8 cellular contexts compared by ENCODE assay signal in genomic region chr16:58336332-58337089, GRCh38. TPM values are rescaled to one million over a fixed set of nuclear protein-coding genes. Genes with fewer than 3 reads are reported as not detected.
DNase-seq lines count a peak whose midpoint lies in the region; ATAC-seq and TF ChIP-seq lines count a peak whose summit lies in the region.

No MANE protein-coding gene starts in this region.

- H3K27ac ChIP-seq in liver (ENCODE audit: low read depth in 1 of 2, low read length in 2 of 2) = no peak overlapping the region

- DNase-seq in AG04449 (ENCODE audit: low read depth, low spot score) (peak; percentile 7), NCI-H526 treated with DMSO at 0.1 percent for 48 hours (lab: John Stamatoyannopoulos, UW) (peak; percentile 30)
- DNase-seq in activated CD4-positive, alpha-beta T cell treated with anti-CD3 and anti-CD28 coated beads, Interleukin-2, amount 10 ng/mL, durations not matched to agents 24 days and 14 days = peak; percentile 96
- DNase-seq in stimulated activated CD4-positive, alpha-beta T cell treated with anti-CD3 and anti-CD28 coated beads, TNF-alpha, amount 100 ng/mL, for 1 hour (ENCODE audit: low read depth in 3 of 3, low spot score in 1 of 3) = peak; percentile 63 to 86 (median 64)

- peak; percentile 92 to 94 for TF ChIP-seq RAD21 in liver (IDR thresholded peaks at IDR 0.05)

- H3K4me3 Mint-ChIP-seq in activated CD4-positive, alpha-beta T cell treated with anti-CD3 and anti-CD28 coated beads, Interleukin-2, amount 10 ng/mL, durations not matched to agents 24 days and 14 days = peak overlapping the region; percentile 28
- peak overlapping the region; percentile 23 for H3K4me3 Mint-ChIP-seq in dendritic cell treated with granulocyte-macrophage colony-stimulating factor and Interleukin-4, amounts not matched to agents 40 ng/mL and 50 ng/mL, for 4 days

- H3K9ac ChIP-seq in liver (ENCODE audit: low read depth in 1 of 2, low read length in 2 of 2) = peak overlapping the region in 1 of 2 donors; percentile 55

- H3K4me1 ChIP-seq in liver (ENCODE audit: control insufficient read depth in 4 of 4, insufficient read depth in 4 of 4, low read length in 3 of 4) = peaks cover 0 to 5% (median 0%) of the 10 kb centered on the region in 4 donors

- no peaks in the 10 kb centered on the region for H3K36me3 Mint-ChIP-seq in activated CD4-positive, alpha-beta T cell treated with anti-CD3 and anti-CD28 coated beads, Interleukin-2, amount 10 ng/mL, durations not matched to agents 24 days and 14 days (ENCODE audit: low read depth)
- H3K36me3 Mint-ChIP-seq in dendritic cell treated with granulocyte-macrophage colony-stimulating factor and Interleukin-4, amounts not matched to agents 40 ng/mL and 50 ng/mL, for 4 days (ENCODE audit: low read depth) = no peaks in the 10 kb centered on the region

- ATAC-seq in GM18511 (IDR thresholded peaks at IDR 0.05; ENCODE audit: unreplicated experiment) (peak; percentile 95), HG03139 (IDR thresholded peaks at IDR 0.05; ENCODE audit: unreplicated experiment) (peak; percentile 83)

- intact Hi-C loops in activated CD4-positive, alpha-beta T cell treated with anti-CD3 and anti-CD28 coated beads, Interleukin-2, amount 10 ng/mL, durations not matched to agents 24 days and 14 days (cut with micrococcal nuclease) = loop anchor here (1.0 to 2.0 kb wide), 3 partner anchors 151 to 420 kb away; no protein-coding TSS in a partner anchor
- intact Hi-C loops in dendritic cell treated with granulocyte-macrophage colony-stimulating factor and Interleukin-4, amounts not matched to agents 40 ng/mL and 50 ng/mL, for 4 days (cut with micrococcal nuclease) = loop anchor here (1.0 to 10.0 kb wide), 2 partner anchors 151 to 328 kb away; no protein-coding TSS in a partner anchor

- TF ChIP-seq CTCF in AG04449 (IDR thresholded peaks at IDR 0.05; ENCODE audit: insufficient read depth, low read length, missing control alignments) (peak; percentile 88), liver (IDR thresholded peaks at IDR 0.05; ENCODE audit: low read depth, low read length, missing input control) (peak; percentile 94)

- H3K27ac Mint-ChIP-seq in activated CD4-positive, alpha-beta T cell treated with anti-CD3 and anti-CD28 coated beads, Interleukin-2, amount 10 ng/mL, durations not matched to agents 24 days and 14 days = no peak overlapping the region
- no peak overlapping the region for H3K27ac Mint-ChIP-seq in dendritic cell treated with granulocyte-macrophage colony-stimulating factor and Interleukin-4, amounts not matched to agents 40 ng/mL and 50 ng/mL, for 4 days

- H3K36me3 ChIP-seq in liver (ENCODE audit: control insufficient read depth in 4 of 4, insufficient read depth in 3 of 4, low read depth in 1 of 4, low read length in 3 of 4) = no peaks in the 10 kb centered on the region

- no peaks in the 10 kb centered on the region for H3K27me3 Mint-ChIP-seq in activated CD4-positive, alpha-beta T cell treated with anti-CD3 and anti-CD28 coated beads, Interleukin-2, amount 10 ng/mL, durations not matched to agents 24 days and 14 days
- peaks cover 4% of the 10 kb centered on the region for H3K27me3 Mint-ChIP-seq in dendritic cell treated with granulocyte-macrophage colony-stimulating factor and Interleukin-4, amounts not matched to agents 40 ng/mL and 50 ng/mL, for 4 days

- H3K9me3 Mint-ChIP-seq in activated CD4-positive, alpha-beta T cell treated with anti-CD3 and anti-CD28 coated beads, Interleukin-2, amount 10 ng/mL, durations not matched to agents 24 days and 14 days = no peaks in the 10 kb centered on the region
- no peaks in the 10 kb centered on the region for H3K9me3 Mint-ChIP-seq in dendritic cell treated with granulocyte-macrophage colony-stimulating factor and Interleukin-4, amounts not matched to agents 40 ng/mL and 50 ng/mL, for 4 days

- H3K9me3 ChIP-seq in liver (ENCODE audit: control insufficient read depth in 4 of 4, low read length in 3 of 4) = no peaks in the 10 kb centered on the region

- CTCF ChIA-PET in AG04449 (lab: Yijun Ruan, JAX) = interaction anchor here (0.6 to 8.6 kb wide), 84 partner anchors 8 to 436 kb away, joined by 3 to 262 read pairs (median 4); partner anchors contain the start of genes GINS3, NDRG4 and PRSS54

- H3K27me3 ChIP-seq in liver (ENCODE audit: control insufficient read depth in 4 of 4, insufficient read depth in 4 of 4, low read length in 3 of 4) = no peaks in the 10 kb centered on the region

- H3K4me3 ChIP-seq in AG04449 (ENCODE audit: low read depth, low read length) = peak overlapping the region; percentile 29; the same call in 1 of the 2 replicates
- H3K4me3 ChIP-seq in liver (ENCODE audit: low read depth in 1 of 3, low read length in 3 of 3) = peak overlapping the region in 2 of 3 donors; percentile 22 to 27

- peaks cover 6% of the 10 kb centered on the region for H3K4me1 Mint-ChIP-seq in activated CD4-positive, alpha-beta T cell treated with anti-CD3 and anti-CD28 coated beads, Interleukin-2, amount 10 ng/mL, durations not matched to agents 24 days and 14 days
- peaks cover 5% of the 10 kb centered on the region for H3K4me1 Mint-ChIP-seq in dendritic cell treated with granulocyte-macrophage colony-stimulating factor and Interleukin-4, amounts not matched to agents 40 ng/mL and 50 ng/mL, for 4 days (ENCODE audit: low read depth)

- POLR2A ChIA-PET in AG04449 (lab: Yijun Ruan, JAX) = no interaction called here

- WGBS in liver = 19% methylated on average over 24 of the region's 24 CpGs

TF ChIP-seq in liver, 16 proteins besides CTCF, POLR2A, EP300 and RAD21 (continues in another document):
- TF ChIP-seq EGR1 (IDR thresholded peaks at IDR 0.05; ENCODE audit: low read depth in 2 of 2) = no peak
- TF ChIP-seq REST (IDR thresholded peaks at IDR 0.05) = no peak
- TF ChIP-seq RXRA (IDR thresholded peaks at IDR 0.05) = peak in 1 of 2 donors; percentile 37
- no peak for TF ChIP-seq ATF3 (IDR thresholded peaks at IDR 0.05)
- TF ChIP-seq TAF1 (conservative IDR thresholded peaks at IDR 0.05) = no peak
- peak; percentile 39 for TF ChIP-seq FOXA2 (IDR thresholded peaks at IDR 0.05)
- TF ChIP-seq FOXA1 (IDR thresholded peaks at IDR 0.05) = no peak
- no peak for TF ChIP-seq GABPA (IDR thresholded peaks at IDR 0.05 in 1 of 2, conservative IDR thresholded peaks at IDR 0.05 in 1 of 2)
- TF ChIP-seq MAX (IDR thresholded peaks at IDR 0.05) = peak; percentile 13
- no peak for TF ChIP-seq HNF4G (IDR thresholded peaks at IDR 0.05)
- no peak for TF ChIP-seq HNF4A (conservative IDR thresholded peaks at IDR 0.05)
- TF ChIP-seq YY1 (IDR thresholded peaks at IDR 0.05) = no peak
- peak; percentile 25 for TF ChIP-seq SP1 (IDR thresholded peaks at IDR 0.05)
- no peak for TF ChIP-seq ZBTB33 (IDR thresholded peaks at IDR 0.05)
- no peak for TF ChIP-seq NR2F2 (IDR thresholded peaks at IDR 0.05)

RNA-seq across cellular contexts. Expression of gene PRSS54, which starts 41.7 kb away (rescaled TPM):
- total RNA-seq in activated CD4-positive, alpha-beta T cell treated with anti-CD3 and anti-CD28 coated beads, Interleukin-2, amount 10 ng/mL, durations not matched to agents 24 days and 14 days = not detected in 2 replicates
- total RNA-seq in liver = not detected
- not detected for polyA plus RNA-seq in liver

RNA-seq across cellular contexts. Expression of gene GINS3, which starts 55.8 kb away (rescaled TPM):
- total RNA-seq in activated CD4-positive, alpha-beta T cell treated with anti-CD3 and anti-CD28 coated beads, Interleukin-2, amount 10 ng/mL, durations not matched to agents 24 days and 14 days = 24.1 and 25.0 TPM in 2 replicates
- total RNA-seq in liver = 1 to 10 TPM in 1 of 2 donors, under 1 TPM in 1; 0.92 to 5.9 TPM
- polyA plus RNA-seq in liver = 1 to 10 TPM in 1 of 2 donors, under 1 TPM in 1; 0.76 to 1.5 TPM

Comparison
In these comparisons a context has a peak if more than half of its experiments do, and no peak if none do; other contexts are left out.
1. DNase-seq: peak in every context shown above with its lines; median percentile 96 in activated CD4-positive, alpha-beta T cell treated with anti-CD3 and anti-CD28 coated beads, Interleukin-2, amount 10 ng/mL, durations not matched to agents 24 days and 14 days; 64 in stimulated activated CD4-positive, alpha-beta T cell treated with anti-CD3 and anti-CD28 coated beads, TNF-alpha, amount 100 ng/mL, for 1 hour; 30 in NCI-H526 treated with DMSO at 0.1 percent for 48 hours; 7 in AG04449.